25 cellular contexts compared by ENCODE assay signal in genomic region chr10:49746626-49747302, GRCh38. TPM values are rescaled to one million over a fixed set of nuclear protein-coding genes. Genes with fewer than 3 reads are reported as not detected.
DNase-seq lines count a peak whose midpoint lies in the region; ATAC-seq and TF ChIP-seq lines count a peak whose summit lies in the region.
"Had no signal": no experiment of that assay in that cellular context is flagged by ENCODE, and none has a peak within 500 bp of the region (broad histone marks: within the 10 kb centered on the region; RNA-seq: fewer than 3 reads in every experiment).

No MANE protein-coding gene starts in this region.

- H2AK5ac ChIP-seq in H9 (ENCODE audit: insufficient read length, low read length), result no peak overlapping the region

- TF ChIP-seq CTCF in H9 (conservative IDR thresholded peaks at IDR 0.05), result no peak
- no peak for TF ChIP-seq CTCF in osteoblast (IDR thresholded peaks at IDR 0.05; ENCODE audit: extremely low read depth, low read depth, low read length)
- no peak for TF ChIP-seq CTCF in natural killer cell (IDR thresholded peaks at IDR 0.05)

- H3K36me3 Mint-ChIP-seq in H9 (ENCODE audit: insufficient read depth in 1 of 3, low read depth in 3 of 3), result peaks cover 7 to 43% (median 20%) of the 10 kb centered on the region in 3 experiments; a peak in 6 of 7 replicates
- no peaks in the 10 kb centered on the region for H3K36me3 Mint-ChIP-seq in natural killer cell
- H3K36me3 Mint-ChIP-seq: CD14-positive monocyte; CD8-positive, alpha-beta memory T cell had no signal

- H3K18ac ChIP-seq in H9 (ENCODE audit: insufficient read length, low read depth, low read length), result no peak overlapping the region

- H3K4me3 ChIP-seq in osteoblast (ENCODE audit: insufficient read depth, low read length), result no peak overlapping the region
- H3K4me3 ChIP-seq: Peyer's patch had no signal

- no peaks in the 10 kb centered on the region for H3K79me2 ChIP-seq in H9 (ENCODE audit: insufficient read depth, low read length)
- H3K79me2 ChIP-seq in osteoblast (ENCODE audit: insufficient read depth, low read length), result no peaks in the 10 kb centered on the region

- H2BK15ac ChIP-seq in H9 (ENCODE audit: low read depth, low read length), result no peak overlapping the region

- H3K4me1 ChIP-seq in H9 (ENCODE audit: insufficient read depth, low read length) (no peaks in the 10 kb centered on the region), osteoblast (ENCODE audit: insufficient read depth, low read length) (no peaks in the 10 kb centered on the region)
- H3K4me1 ChIP-seq: BE2C, Peyer's patch had no signal

- H3K23me2 ChIP-seq in H9 (ENCODE audit: insufficient read length, low read depth, low read length, poor library complexity, severe bottlenecking), result no peaks in the 10 kb centered on the region

- no peaks in the 10 kb centered on the region for H3K9me3 ChIP-seq in H9 (ENCODE audit: control insufficient read depth, low read depth, low read length)
- no peaks in the 10 kb centered on the region for H3K9me3 ChIP-seq in osteoblast (ENCODE audit: low read depth, low read length)
- H3K9me3 ChIP-seq: BE2C, Peyer's patch, SK-N-SH had no signal

- H3K4me3 Mint-ChIP-seq in H9 (no peak overlapping the region), natural killer cell (no peak overlapping the region)
- H3K4me3 Mint-ChIP-seq: CD14-positive monocyte; CD8-positive, alpha-beta memory T cell had no signal

- ATAC-seq in natural killer cell, result no peak

- no peak overlapping the region for H3T11ph ChIP-seq in H9 (ENCODE audit: low read length)

- H4K20me1 ChIP-seq in H9 (ENCODE audit: control insufficient read depth, insufficient read depth, insufficient read length) (peaks cover under 1% of the 10 kb centered on the region), osteoblast (ENCODE audit: insufficient read depth, low read length) (no peaks in the 10 kb centered on the region)

- H2BK120ac ChIP-seq in H9 (ENCODE audit: low read depth, low read length, poor library complexity, severe bottlenecking), result no peak overlapping the region

- H3K4me1 Mint-ChIP-seq in H9 (no peaks in the 10 kb centered on the region), natural killer cell (no peaks in the 10 kb centered on the region)
- H3K4me1 Mint-ChIP-seq: CD14-positive monocyte; CD8-positive, alpha-beta memory T cell had no signal

- peaks cover 2 to 3% of the 10 kb centered on the region in 2 experiments; a peak in 2 of 5 replicates for H3K9me3 Mint-ChIP-seq in H9
- H3K9me3 Mint-ChIP-seq in natural killer cell, result peaks cover 2 to 6% of the 10 kb centered on the region in 2 donors
- H3K9me3 Mint-ChIP-seq: CD8-positive, alpha-beta memory T cell had no signal

- no CpG with 5 or more reads among the region's 20 CpGs for WGBS in H9 (ENCODE audit: extremely low coverage, insufficient read length, low lambda C conversion rate)

- no peak overlapping the region for H2BK20ac ChIP-seq in H9 (ENCODE audit: low read depth, low read length, poor library complexity, severe bottlenecking)

- no peak overlapping the region for H3K4ac ChIP-seq in H9 (ENCODE audit: low read depth, low read length)

- H3K56ac ChIP-seq in H9 (ENCODE audit: insufficient read length, low read depth, low read length), result no peak overlapping the region

- H3K27me3 ChIP-seq in H9 (ENCODE audit: insufficient read depth, low read length) (no peaks in the 10 kb centered on the region), osteoblast (ENCODE audit: insufficient read depth, low read length) (no peaks in the 10 kb centered on the region)
- H3K27me3 ChIP-seq: BE2C, Peyer's patch had no signal

- H3K4me2 ChIP-seq in H9 (ENCODE audit: insufficient read depth, insufficient read length, low read length) (no peak overlapping the region), osteoblast (ENCODE audit: insufficient read depth, low read length) (no peak overlapping the region)
- H3K4me2 ChIP-seq: SK-N-SH had no signal

- H3K27me3 Mint-ChIP-seq in H9 (ENCODE audit: low read depth) (no peaks in the 10 kb centered on the region; the same call in 1 of the 2 replicates), natural killer cell (ENCODE audit: low read depth in 2 of 2) (no peaks in the 10 kb centered on the region)

- no peak overlapping the region for H4K5ac ChIP-seq in H9 (ENCODE audit: insufficient read length, low read depth, low read length)

- H3K36me3 ChIP-seq in osteoblast (ENCODE audit: insufficient read depth, low read length), result no peaks in the 10 kb centered on the region
- H3K36me3 ChIP-seq: Peyer's patch had no signal

- H3K9ac ChIP-seq in H9 (ENCODE audit: extremely low read depth, insufficient read length, low read length), result no peak overlapping the region
- H3K9ac ChIP-seq: SK-N-SH had no signal

- H2BK5ac ChIP-seq in H9 (ENCODE audit: insufficient read length, low read length), result no peak overlapping the region

- H3K14ac ChIP-seq in H9 (ENCODE audit: insufficient read depth, low read length), result no peak overlapping the region

- no peak overlapping the region for H4K91ac ChIP-seq in H9 (ENCODE audit: insufficient read length, low read depth, low read length)

- no peak overlapping the region for H3K23ac ChIP-seq in H9 (ENCODE audit: insufficient read length, low read depth, low read length)

- H2BK12ac ChIP-seq in H9 (ENCODE audit: insufficient read length, low read depth, low read length), result no peak overlapping the region

- intact Hi-C loops in natural killer cell (cut with micrococcal nuclease), result no loop called here

- no peak overlapping the region for H4K8ac ChIP-seq in H9 (replicated peaks; ENCODE audit: insufficient read length, low read depth, low read length)

- no peak overlapping the region; a peak in 2 of 7 replicates for H3K27ac Mint-ChIP-seq in H9
- no peak overlapping the region for H3K27ac Mint-ChIP-seq in natural killer cell
- H3K27ac Mint-ChIP-seq: CD8-positive, alpha-beta memory T cell had no signal

- DNase-seq in activated CD8-positive, alpha-beta memory T cell treated with anti-CD3 and anti-CD28 coated beads for 24 hours, result peak; percentile 40
- DNase-seq in activated CD8-positive, alpha-beta memory T cell treated with anti-CD3 and anti-CD28 coated beads, Interleukin-2, amount 50 U/mL, for 4 hours, result no peak
- DNase-seq in H9, result peak; percentile 13
- peak; percentile 2 for DNase-seq in iPS-NIHi7 (ENCODE audit: extremely low spot score)
- DNase-seq in osteoblast (ENCODE audit: insufficient read length, low spot score, missing footprints), result peak; percentile 57
- no peak for DNase-seq in LoVo (ENCODE audit: low spot score)
- DNase-seq in natural killer cell, result no peak
- DNase-seq in NOMO-1 treated with DMSO at 0.1 percent for 48 hours (lab: John Stamatoyannopoulos, UW; ENCODE audit: unreplicated experiment), result no peak
- DNase-seq: BE2C; CD8-positive, alpha-beta memory T cell; DMS79 treated with DMSO at 0.1 percent for 48 hours; GF-D8; KBM-7; NCI-H1048; NCI-H1417; NCI-H1694; NCI-H2081; NCI-H2227 treated with DMSO at 0.1 percent for 48 hours; NCI-H510A; NCI-H69; OCI-M1; SK-N-SH had no signal

- H3K27ac ChIP-seq in H9 (ENCODE audit: insufficient read length, low read depth, low read length) (no peak overlapping the region), osteoblast (ENCODE audit: low read depth, low read length) (no peak overlapping the region)
- H3K27ac ChIP-seq: 22Rv1, Peyer's patch had no signal

- no peaks in the 10 kb centered on the region for H3K79me1 ChIP-seq in H9 (ENCODE audit: insufficient read depth, low read depth, low read length, poor library complexity, severe bottlenecking)

- H2AFZ ChIP-seq in H9 (ENCODE audit: low read length) (no peak overlapping the region), osteoblast (ENCODE audit: low read length) (no peak overlapping the region)

RNA-seq across cellular contexts. Expression of gene OGDHL, which starts 15.4 kb away (rescaled TPM):
- total RNA-seq in H9 (2021) (21.9 and 22.6 TPM in 2 replicates), osteoblast (under 0.01 and 0.36 TPM in 2 replicates), natural killer cell (not detected)

Comparison
In these comparisons a context has a peak if more than half of its experiments do, and no peak if none do; other contexts are left out.
1. DNase-seq: peak in activated CD8-positive, alpha-beta memory T cell treated with anti-CD3 and anti-CD28 coated beads for 24 hours (single experiment), H9 (single experiment), iPS-NIHi7 (single experiment) and osteoblast (single experiment); none in activated CD8-positive, alpha-beta memory T cell treated with anti-CD3 and anti-CD28 coated beads, Interleukin-2, amount 50 U/mL, for 4 hours (single experiment), LoVo (single experiment), natural killer cell (single experiment) and NOMO-1 treated with DMSO at 0.1 percent for 48 hours (single experiment).
2. RNA of gene OGDHL, which starts 15.4 kb away (total RNA-seq): 21.9 to 22.6 TPM in H9; under 0.01 to 0.36 TPM in osteoblast and not detected in natural killer cell; every median in the first group is over 10 times any median in the second.